Comparison of ENCODE assay signal across 31 cellular contexts in genomic region chr1:185053204-185053603, GRCh38.
"Had no signal": no experiment of that assay in that cellular context is flagged by ENCODE, and none has a peak within 500 bp of the region (broad histone marks: within the 10 kb centered on the region; RNA-seq: fewer than 3 reads in every experiment).

No MANE protein-coding gene starts in this region.

- H3K9me3 ChIP-seq: esophagus muscularis mucosa, gastrocnemius medialis, heart left ventricle had no signal

- H3K27me3 ChIP-seq: brain microvascular endothelial cell, esophagus muscularis mucosa, foreskin keratinocyte, gastrocnemius medialis, heart left ventricle had no signal

- H3K4me1 ChIP-seq: foreskin keratinocyte had no signal

- H3K4me1 Mint-ChIP-seq: activated CD4-positive, alpha-beta memory T cell treated with anti-CD3 and anti-CD28 coated beads, Interleukin-2, amount 10 ng/mL, durations not matched to agents 7 days and 5 days had no signal

- H3K36me3 ChIP-seq: brain microvascular endothelial cell, esophagus muscularis mucosa, gastrocnemius medialis, heart left ventricle had no signal

- H3K27ac ChIP-seq: brain microvascular endothelial cell, esophagus muscularis mucosa, foreskin keratinocyte, gastrocnemius medialis, heart left ventricle had no signal

- H3K9me3 Mint-ChIP-seq: activated T-cell treated with anti-CD3 and anti-CD28 coated beads, Interleukin-2, amount 50 U/mL, for 24 hours; activated T-helper 1 cell treated with anti-CD3 and anti-CD28 coated beads, Interleukin-12 subunit alpha, Interleukin-12 subunit beta, Interleukin-2, Interleukin-4 antibody, amounts not matched to agents 30 ng/mL and 10 ng/mL and 1 ng/mL, durations not matched to agents 14 hours and 24 hours and 36 hours; central memory CD8-positive, alpha-beta T cell had no signal

- H3K27me3 Mint-ChIP-seq: activated CD4-positive, alpha-beta memory T cell treated with anti-CD3 and anti-CD28 coated beads, Interleukin-2, amount 10 ng/mL, durations not matched to agents 7 days and 5 days; activated CD4-positive, alpha-beta T cell treated with anti-CD3 and anti-CD28 coated beads, Interleukin-2, amount 10 ng/mL, durations not matched to agents 7 days and 5 days; activated naive CD8-positive, alpha-beta T cell; activated T-cell treated with anti-CD3 and anti-CD28 coated beads, Interleukin-2, amount 50 U/mL, for 24 hours; central memory CD8-positive, alpha-beta T cell had no signal

- H3K4me3 ChIP-seq: esophagus muscularis mucosa, gastrocnemius medialis, heart left ventricle had no signal

- H3K27ac Mint-ChIP-seq: activated CD4-positive, alpha-beta memory T cell treated with anti-CD3 and anti-CD28 coated beads, Interleukin-2, amount 10 ng/mL, durations not matched to agents 7 days and 5 days; activated CD4-positive, alpha-beta T cell treated with anti-CD3 and anti-CD28 coated beads, Interleukin-2, amount 10 ng/mL, durations not matched to agents 7 days and 5 days; activated naive CD4-positive, alpha-beta T cell treated with anti-CD3 and anti-CD28 coated beads for 36 hours; activated naive CD8-positive, alpha-beta T cell; activated T-cell treated with anti-CD3 and anti-CD28 coated beads, Interleukin-2, amount 50 U/mL, for 24 hours; activated T-helper 1 cell treated with anti-CD3 and anti-CD28 coated beads, Interleukin-12 subunit alpha, Interleukin-12 subunit beta, Interleukin-2, Interleukin-4 antibody, amounts not matched to agents 30 ng/mL and 10 ng/mL and 1 ng/mL, durations not matched to agents 14 hours and 24 hours and 36 hours; activated T-helper 2 cell treated with anti-CD3 and anti-CD28 coated beads, Interferon-gamma antibody, Interleukin-2, Interleukin-4, amounts not matched to agents 10 μg/mL and 5 μg/mL and 100 μg/mL, durations not matched to agents 14 hours and 24 hours and 36 hours; endodermal cell had no signal

- DNase-seq: activated CD4-positive, alpha-beta memory T cell treated with anti-CD3 and anti-CD28 coated beads, Interleukin-2, amount 10 ng/mL, durations not matched to agents 7 days and 5 days; activated CD4-positive, alpha-beta T cell treated with anti-CD3 and anti-CD28 coated beads for 1 hour; activated CD4-positive, alpha-beta T cell treated with anti-CD3 and anti-CD28 coated beads for 4 hours; activated CD4-positive, alpha-beta T cell treated with anti-CD3 and anti-CD28 coated beads, Interleukin-2, amount 10 ng/mL, durations not matched to agents 7 days and 5 days; activated CD4-positive, alpha-beta T cell treated with anti-CD3 and anti-CD28 coated beads, Interleukin-2, amount 50 U/mL, for 4 hours; activated CD8-positive, alpha-beta memory T cell treated with anti-CD3 and anti-CD28 coated beads, Interleukin-2, amount 50 U/mL, for 48 hours; activated effector memory CD4-positive, alpha-beta T cell treated with anti-CD3 and anti-CD28 coated beads, Interleukin-2, amount 50 U/mL, for 16 hours; activated naive CD4-positive, alpha-beta T cell treated with anti-CD3 and anti-CD28 coated beads for 36 hours; activated T-cell treated with anti-CD3 and anti-CD28 coated beads for 4 hours; activated T-cell treated with anti-CD3 and anti-CD28 coated beads, Interleukin-2, amount 50 U/mL, for 24 hours; amniotic stem cell; anterior cingulate cortex; brain microvascular endothelial cell; cortex of kidney; effector CD8-positive, alpha-beta T cell; endodermal cell; erythroblast; foreskin keratinocyte; gastrocnemius medialis; glutamatergic neuron; heart left ventricle; hypothalamus; T-helper 2 cell had no signal

- H3K4me3 Mint-ChIP-seq: activated CD4-positive, alpha-beta memory T cell treated with anti-CD3 and anti-CD28 coated beads, Interleukin-2, amount 10 ng/mL, durations not matched to agents 7 days and 5 days; activated CD4-positive, alpha-beta T cell treated with anti-CD3 and anti-CD28 coated beads, Interleukin-2, amount 10 ng/mL, durations not matched to agents 7 days and 5 days; activated naive CD4-positive, alpha-beta T cell treated with anti-CD3 and anti-CD28 coated beads for 36 hours; activated naive CD8-positive, alpha-beta T cell; activated T-cell treated with anti-CD3 and anti-CD28 coated beads, Interleukin-2, amount 50 U/mL, for 24 hours; activated T-helper 1 cell treated with anti-CD3 and anti-CD28 coated beads, Interleukin-12 subunit alpha, Interleukin-12 subunit beta, Interleukin-2, Interleukin-4 antibody, amounts not matched to agents 30 ng/mL and 10 ng/mL and 1 ng/mL, durations not matched to agents 14 hours and 24 hours and 36 hours; central memory CD8-positive, alpha-beta T cell; endodermal cell had no signal

- FAIRE-seq: astrocyte, bronchial epithelial cell, colon had no signal

- ATAC-seq: foreskin keratinocyte, gastrocnemius medialis, heart left ventricle had no signal
